In the genomic region with DNA sequence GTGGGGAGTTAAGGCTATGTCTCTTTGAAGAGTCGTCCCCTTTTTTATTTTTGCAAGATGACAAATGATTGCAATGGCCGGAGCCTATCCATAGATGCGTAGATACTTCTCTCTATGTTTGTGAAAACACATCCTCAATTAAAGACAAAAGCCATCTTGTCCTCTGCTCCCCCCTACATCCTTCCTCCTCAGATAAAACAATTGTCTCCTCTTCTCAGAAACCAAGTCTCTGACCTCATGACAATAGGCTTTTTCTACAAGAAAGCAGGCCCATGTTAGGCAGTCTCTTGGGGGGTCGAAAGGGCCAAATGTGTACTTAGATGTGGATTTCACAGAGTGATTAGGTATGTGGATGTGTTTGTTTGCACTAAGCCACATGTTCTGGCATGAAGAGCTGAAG, we compare ENCODE assay signal across 21 cellular contexts. TPM values are rescaled to one million over a fixed set of nuclear protein-coding genes. Genes with fewer than 3 reads are reported as not detected.
"Had no signal": no experiment of that assay in that cellular context is flagged by ENCODE, and none has a peak within 500 bp of the region (broad histone marks: within the 10 kb centered on the region; RNA-seq: fewer than 3 reads in every experiment).

No MANE protein-coding gene starts in this region.

- H3K9me3 ChIP-seq: adrenal gland, psoas muscle, sigmoid colon, thoracic aorta had no signal

- DNase-seq: activated CD4-positive, alpha-beta T cell treated with anti-CD3 and anti-CD28 coated beads for 1 hour; activated gamma-delta T cell treated with Interleukin-2 at 50 U/mL for 16 hours; activated T-cell treated with anti-CD3 and anti-CD28 coated beads for 4 hours; effector memory CD8-positive, alpha-beta T cell; foreskin fibroblast; naive B cell; psoas muscle; sigmoid colon; stimulated activated naive B cell treated with anti-CD40 and anti-IgM and Interleukin-4, amounts not matched to agents 10 μg/mL and 1 μg/mL and 100 μg/mL, for 72 hours had no signal

- H3K4me3 ChIP-seq: adrenal gland, psoas muscle, sigmoid colon, SK-N-MC, thoracic aorta had no signal

- H3K27me3 ChIP-seq: adrenal gland, sigmoid colon had no signal

- ATAC-seq: activated naive CD4-positive, alpha-beta T cell treated with anti-CD3 and anti-CD28 coated beads, Interleukin-2, amount 50 U/mL, for 72 hours; effector memory CD8-positive, alpha-beta T cell; psoas muscle; stimulated activated naive B cell treated with anti-CD40 and anti-IgM and Interleukin-4, amounts not matched to agents 10 μg/mL and 1 μg/mL and 100 μg/mL, for 72 hours had no signal

- H3K27ac ChIP-seq: adrenal gland, psoas muscle, sigmoid colon, SK-N-MC, thoracic aorta, VCaP had no signal

- H3K4me1 ChIP-seq: adrenal gland, psoas muscle, sigmoid colon had no signal

- H3K36me3 ChIP-seq: adrenal gland, sigmoid colon, thoracic aorta had no signal

RNA-seq across cellular contexts. Expression of gene SSTR4, which starts 51.1 kb away (rescaled TPM):
- total RNA-seq: activated naive CD4-positive, alpha-beta T cell treated with anti-CD3 and anti-CD28 coated beads, Interleukin-2, amount 50 U/mL, for 72 hours; activated T-helper 1 cell treated with anti-CD3 and anti-CD28 coated beads, Interleukin-12 subunit alpha, Interleukin-12 subunit beta, Interleukin-2, Interleukin-4 antibody, amounts not matched to agents 30 ng/mL and 10 ng/mL and 1 ng/mL, durations not matched to agents 14 hours and 24 hours and 36 hours; adrenal gland; dermis microvascular lymphatic vessel endothelial cell; mononuclear cell; neural crest cell; omental fat pad; psoas muscle; sigmoid colon; thoracic aorta; urinary bladder had no signal
- polyA plus RNA-seq: adrenal gland, keratinocyte, psoas muscle had no signal
